Comparison of ENCODE assay signal across 1 cellular context in genomic region chr9:92679413-92680165, GRCh38.
TF ChIP-seq lines count a peak whose summit lies in the region.

No MANE protein-coding gene starts in this region.

TF ChIP-seq in H1, 55 proteins besides CTCF, POLR2A, EP300 and RAD21:
- TF ChIP-seq KDM1A (IDR thresholded peaks at IDR 0.05; ENCODE audit: borderline replicate concordance, low read length) (no peak), HDAC6 (IDR thresholded peaks at IDR 0.05; ENCODE audit: low read depth, low read length) (no peak), SAP30 (IDR thresholded peaks at IDR 0.05; ENCODE audit: insufficient read depth, insufficient replicate concordance, low read length) (no peak), CBX8 (IDR thresholded peaks at IDR 0.05; ENCODE audit: borderline replicate concordance, low read depth, low read length) (no peak), YY1 (IDR thresholded peaks at IDR 0.05; ENCODE audit: low read depth, low read length) (no peak), SP4 (IDR thresholded peaks at IDR 0.05; ENCODE audit: low read length) (no peak), POLR2AphosphoS5 (IDR thresholded peaks at IDR 0.05; ENCODE audit: low read depth, low read length) (no peak), CTBP2 (IDR thresholded peaks at IDR 0.05; ENCODE audit: borderline replicate concordance, insufficient read depth, insufficient read length, low read length) (no peak), MAX (IDR thresholded peaks at IDR 0.05) (no peak), ATF3 (IDR thresholded peaks at IDR 0.05; ENCODE audit: insufficient read depth, low read depth, low read length) (no peak), RXRA (IDR thresholded peaks at IDR 0.05; ENCODE audit: insufficient read depth, low read depth, low read length) (no peak), JUND (IDR thresholded peaks at IDR 0.05; ENCODE audit: low read length) (no peak), CBX5 (IDR thresholded peaks at IDR 0.05; ENCODE audit: low read depth, low read length) (no peak), EGR1 (IDR thresholded peaks at IDR 0.05; ENCODE audit: borderline replicate concordance, low read depth, low read length) (no peak)
